ENCODE assay signal across 2 cellular contexts in the genomic region with DNA sequence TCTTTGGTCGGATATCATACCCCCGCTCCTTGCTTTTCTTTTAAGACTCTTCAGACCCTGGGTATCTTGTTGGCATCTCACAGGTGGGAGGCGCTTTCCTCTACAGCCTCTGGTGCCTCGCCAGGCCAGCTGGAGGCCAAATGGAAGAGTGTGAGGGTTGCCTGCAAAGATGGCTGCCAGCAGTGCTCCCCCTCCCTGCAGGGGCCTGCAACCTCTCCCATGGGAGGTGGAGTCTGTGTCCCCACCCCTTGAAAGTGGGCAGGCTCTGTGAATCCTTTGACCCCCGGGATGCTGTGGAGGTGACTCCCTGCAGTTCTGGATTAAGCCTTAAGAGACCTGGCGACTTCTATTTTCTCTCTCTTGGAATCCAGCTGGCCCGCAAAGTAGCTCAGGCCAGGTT.
A peak's percentile ranks its signal among the peaks of the same experiment; 100 is the strongest.
TF ChIP-seq lines count a peak whose summit lies in the region.

No MANE protein-coding gene starts in this region.

TF ChIP-seq in SK-N-SH treated with all-trans-retinoic acid at 6 μM for 48 hours, 23 proteins besides CTCF, POLR2A, EP300 and RAD21 (continued from another document):
- TF ChIP-seq GLIS3 (CRISPR knock-in tag; IDR thresholded peaks at IDR 0.05) (no peak), BACH2 (CRISPR knock-in tag; IDR thresholded peaks at IDR 0.05; ENCODE audit: borderline replicate concordance) (no peak), ZNF565 (CRISPR knock-in tag; conservative IDR thresholded peaks at IDR 0.05; ENCODE audit: low read depth) (peak; percentile 100), CREB5 (CRISPR knock-in tag; IDR thresholded peaks at IDR 0.05; ENCODE audit: low read depth) (no peak), TCF4 (CRISPR knock-in tag; IDR thresholded peaks at IDR 0.05; ENCODE audit: borderline replicate concordance) (no peak), PATZ1 (CRISPR knock-in tag; IDR thresholded peaks at IDR 0.05; ENCODE audit: borderline replicate concordance) (no peak)

TF ChIP-seq in SK-N-SH, 30 proteins besides CTCF, POLR2A, EP300 and RAD21 (continued from another document):
- TF ChIP-seq RCOR1 (IDR thresholded peaks at IDR 0.05; ENCODE audit: low read length) = no peak
- TF ChIP-seq, protein P1, sequence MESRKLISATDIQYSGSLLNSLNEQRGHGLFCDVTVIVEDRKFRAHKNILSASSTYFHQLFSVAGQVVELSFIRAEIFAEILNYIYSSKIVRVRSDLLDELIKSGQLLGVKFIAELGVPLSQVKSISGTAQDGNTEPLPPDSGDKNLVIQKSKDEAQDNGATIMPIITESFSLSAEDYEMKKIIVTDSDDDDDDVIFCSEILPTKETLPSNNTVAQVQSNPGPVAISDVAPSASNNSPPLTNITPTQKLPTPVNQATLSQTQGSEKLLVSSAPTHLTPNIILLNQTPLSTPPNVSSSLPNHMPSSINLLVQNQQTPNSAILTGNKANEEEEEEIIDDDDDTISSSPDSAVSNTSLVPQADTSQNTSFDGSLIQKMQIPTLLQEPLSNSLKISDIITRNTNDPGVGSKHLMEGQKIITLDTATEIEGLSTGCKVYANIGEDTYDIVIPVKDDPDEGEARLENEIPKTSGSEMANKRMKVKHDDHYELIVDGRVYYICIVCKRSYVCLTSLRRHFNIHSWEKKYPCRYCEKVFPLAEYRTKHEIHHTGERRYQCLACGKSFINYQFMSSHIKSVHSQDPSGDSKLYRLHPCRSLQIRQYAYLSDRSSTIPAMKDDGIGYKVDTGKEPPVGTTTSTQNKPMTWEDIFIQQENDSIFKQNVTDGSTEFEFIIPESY (IDR thresholded peaks at IDR 0.05; ENCODE audit: borderline replicate concordance, low read depth) = no peak
- no peak for TF ChIP-seq RFX5 (IDR thresholded peaks at IDR 0.05; ENCODE audit: low read length)
- TF ChIP-seq MEF2A (IDR thresholded peaks at IDR 0.05; ENCODE audit: borderline replicate concordance, low read depth) = no peak
